In genomic region chr10:77004917-77005564, GRCh38 we compare ENCODE assay signal across 8 cellular contexts.
DNase-seq lines count a peak whose midpoint lies in the region; ATAC-seq, FAIRE-seq and TF ChIP-seq lines count a peak whose summit lies in the region.

No MANE protein-coding gene starts in this region.

- peaks cover 3 to 5% of the 10 kb centered on the region in 2 experiments; a peak in 2 of 5 replicates for H3K27me3 ChIP-seq in K562 (ENCODE audit: control insufficient read depth in 2 of 2, insufficient read depth in 2 of 2, low read length in 2 of 2)
- H3K27me3 ChIP-seq in tibial artery = no peaks in the 10 kb centered on the region

- TF ChIP-seq EP300 in K562 (IDR thresholded peaks at IDR 0.05; ENCODE audit: low read length) = no peak

- no peak for TF ChIP-seq POLR2A in K562 (conservative IDR thresholded peaks at IDR 0.05)

- no peak overlapping the region for H3K4me3 ChIP-seq in AG10803 (ENCODE audit: low read length)
- no peak overlapping the region for H3K4me3 ChIP-seq in K562
- no peak overlapping the region for H3K4me3 ChIP-seq in tibial artery

- no peak overlapping the region for H2AFZ ChIP-seq in K562 (ENCODE audit: low read depth, low read length)

- no peak overlapping the region for H3K4me2 ChIP-seq in K562 (ENCODE audit: insufficient read depth, low read length)

- peak; percentile 85 for FAIRE-seq in K562 (lab: Jason Lieb, UNC)

- in situ Hi-C loops in K562 (cut with MboI) = no loop called here

- H3K9me1 ChIP-seq in K562 (ENCODE audit: control insufficient read depth, insufficient read depth, low read length) = no peaks in the 10 kb centered on the region

- DNase-seq in AG10803 (ENCODE audit: low read depth) (peak; percentile 74), NCI-H1694 (lab: John Stamatoyannopoulos, UW) (peak; percentile 78), K562 (ENCODE audit: extremely low read depth in 1 of 4, low spot score in 3 of 4) (peak; percentile 50 to 58 (median 54)), inferior parietal cortex (ENCODE audit: extremely low spot score) (peak; percentile 79), tibial artery (no peak), NCI-H187 treated with DMSO at 0.1 percent for 48 hours (lab: John Stamatoyannopoulos, UW) (no peak)
- no peak for DNase-seq in activated naive CD4-positive, alpha-beta T cell (lab: John Stamatoyannopoulos, UW)

- peak; percentile 53 to 70 for TF ChIP-seq RAD21 in K562 (CRISPR knock-in tag; conservative IDR thresholded peaks at IDR 0.05 in 1 of 2, IDR thresholded peaks at IDR 0.05 in 1 of 2)

- peak; percentile 32 for ATAC-seq in GM18868 (IDR thresholded peaks at IDR 0.05; ENCODE audit: unreplicated experiment)
- ATAC-seq in K562 = peak; percentile 84

- POLR2A ChIA-PET in K562 (lab: Yijun Ruan, JAX) = interaction anchor here (1.5 kb wide), 1 partner anchor 14 kb away, joined by 4 read pairs; no protein-coding TSS in a partner anchor

- intact Hi-C loops in K562 (cut with micrococcal nuclease) (no loop called here), tibial artery (cut with DNase I; ENCODE audit: low total_unique reads) (loop anchor here (5.0 kb wide), 1 partner anchor 1608 kb away; no protein-coding TSS in a partner anchor)

- H3K4me1 ChIP-seq in K562 (replicated peaks in 1 of 2; ENCODE audit: control insufficient read depth in 2 of 2, insufficient read depth in 2 of 2, low read length in 2 of 2) (no peaks in the 10 kb centered on the region), tibial artery (peaks cover 0 to 20% (median 9%) of the 10 kb centered on the region in 4 donors)

- 7% methylated on average over 3 of the region's 3 CpGs for WGBS in K562 (ENCODE audit: insufficient coverage, low coverage, missing lambda C conversion rate)

- CTCF ChIA-PET in K562 (lab: Yijun Ruan, JAX; ENCODE audit: low intra/inter-chr PET ratio) = interaction anchor here (0.6 kb wide), 1 partner anchor 661 kb away, joined by 3 read pairs; no protein-coding TSS in a partner anchor

- no peak overlapping the region for H3K9ac ChIP-seq in K562 (ENCODE audit: insufficient read depth in 1 of 2, low read depth in 2 of 2, low read length in 2 of 2)

- H3K79me2 ChIP-seq in K562 (ENCODE audit: control insufficient read depth, insufficient read depth, low read length) = no peaks in the 10 kb centered on the region

- 0 out of 2 replicates have a peak, but pooled peaks cover 3% of the 10 kb centered on the region for H4K20me1 ChIP-seq in K562 (replicated peaks; ENCODE audit: control insufficient read depth, insufficient read depth, low read length)

- no peaks in the 10 kb centered on the region for H3K36me3 ChIP-seq in K562 (ENCODE audit: control insufficient read depth, insufficient read depth, low read length)
- no peaks in the 10 kb centered on the region for H3K36me3 ChIP-seq in tibial artery

- TF ChIP-seq CTCF in AG10803 (conservative IDR thresholded peaks at IDR 0.05; ENCODE audit: low read length) (peak; percentile 95), K562 (IDR thresholded peaks at IDR 0.05 in 2 of 3, conservative IDR thresholded peaks at IDR 0.05 in 1 of 3; ENCODE audit: insufficient read depth in 2 of 3, low read depth in 1 of 3, low read length in 3 of 3) (peak; percentile 45 to 80 (median 76)), tibial artery (IDR thresholded peaks at IDR 0.05) (peak; percentile 75 to 86)

- BruUV-seq in K562 (replicated peaks; lab: Mats Ljungman, UMichigan) = no TSS peak

- no peaks in the 10 kb centered on the region for H3K9me3 ChIP-seq in K562 (replicated peaks; ENCODE audit: control insufficient read depth, insufficient read depth, low read depth, low read length)
- no peaks in the 10 kb centered on the region for H3K9me3 ChIP-seq in tibial artery

- H3K27ac ChIP-seq in K562 (ENCODE audit: extremely low read depth, low read depth, low read length) = no peak overlapping the region
- peak overlapping the region; percentile 7 to 20 for H3K27ac ChIP-seq in tibial artery

TF ChIP-seq in K562, 482 proteins besides CTCF, POLR2A, EP300 and RAD21:
- TF ChIP-seq ZNF41 (CRISPR knock-in tag; conservative IDR thresholded peaks at IDR 0.05) = no peak
- TF ChIP-seq DEAF1 (CRISPR knock-in tag; IDR thresholded peaks at IDR 0.05) = 0 out of 2 replicates have a peak, but pooled peaks have one; percentile 15
- 0 out of 2 replicates have a peak, but pooled peaks have one; percentile 27 for TF ChIP-seq SMC3 (conservative IDR thresholded peaks at IDR 0.05; ENCODE audit: insufficient read depth, low read depth, low read length)

Comparison
In these comparisons a context has a peak if more than half of its experiments do, and no peak if none do; other contexts are left out.
1. DNase-seq: peak in AG10803 (single experiment), NCI-H1694 (single experiment), K562 (4 of 4) and inferior parietal cortex (single experiment); none in tibial artery (0 of 2), activated naive CD4-positive, alpha-beta T cell (0 of 4) and NCI-H187 treated with DMSO at 0.1 percent for 48 hours (single experiment).
2. Peak in every context shown above with its lines, with median percentiles within 50 percentile points of each other: CTCF ChIP-seq.